1 cellular context compared by ENCODE assay signal in the genomic region with DNA sequence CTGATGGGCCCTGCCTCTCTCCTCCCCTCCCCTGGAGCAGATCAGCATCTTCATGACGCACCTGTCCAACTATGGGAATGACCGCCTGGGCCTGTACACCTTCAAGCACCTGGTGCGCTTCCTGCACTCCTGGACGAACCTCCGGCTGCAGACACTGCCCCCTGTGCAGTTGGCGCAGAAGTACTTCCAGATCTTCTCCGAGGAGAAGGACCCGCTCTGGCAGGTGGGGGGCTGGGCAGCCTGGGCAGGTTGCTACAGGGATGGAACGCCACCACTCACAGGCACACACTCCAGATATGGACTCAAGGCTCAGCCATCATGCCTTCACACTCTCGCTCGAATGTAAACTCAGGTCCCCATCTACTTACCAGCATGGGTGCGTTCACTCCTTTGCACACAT.
TF ChIP-seq lines count a peak whose summit lies in the region.

No MANE protein-coding gene starts in this region.

TF ChIP-seq in SK-N-SH, 30 proteins besides CTCF, POLR2A, EP300 and RAD21 (continued from another document):
- TF ChIP-seq USF1 (IDR thresholded peaks at IDR 0.05; ENCODE audit: borderline replicate concordance, low read depth) (no peak), GABPA (IDR thresholded peaks at IDR 0.05; ENCODE audit: low read depth) (no peak), SMC3 (IDR thresholded peaks at IDR 0.05; ENCODE audit: low read depth, low read length) (no peak), MEF2A (IDR thresholded peaks at IDR 0.05; ENCODE audit: borderline replicate concordance, low read depth) (no peak), TCF12 (IDR thresholded peaks at IDR 0.05) (no peak), MXI1 (IDR thresholded peaks at IDR 0.05; ENCODE audit: low read depth, low read length) (no peak), NFIC (IDR thresholded peaks at IDR 0.05; ENCODE audit: borderline replicate concordance) (no peak), FOXJ3 (CRISPR knock-in tag; IDR thresholded peaks at IDR 0.05) (no peak), FOXM1 (IDR thresholded peaks at IDR 0.05; ENCODE audit: low read depth) (no peak), ZBTB33 (IDR thresholded peaks at IDR 0.05; ENCODE audit: borderline replicate concordance, low read depth) (no peak), EZH2phosphoT487 (IDR thresholded peaks at IDR 0.05; ENCODE audit: borderline replicate concordance, low read depth) (no peak), NRF1 (IDR thresholded peaks at IDR 0.05; ENCODE audit: low read depth, low read length) (no peak), SIN3A (IDR thresholded peaks at IDR 0.05; ENCODE audit: borderline replicate concordance, low read depth, low read length) (no peak), TEAD4 (IDR thresholded peaks at IDR 0.05; ENCODE audit: borderline replicate concordance, insufficient read depth) (no peak), RCOR1 (IDR thresholded peaks at IDR 0.05; ENCODE audit: low read length) (no peak), GATA2 (CRISPR knock-in tag; IDR thresholded peaks at IDR 0.05) (no peak)
